Comparison of ENCODE assay signal across 1 cellular context in genomic region chr1:38059632-38060286, GRCh38.
TF ChIP-seq lines count a peak whose summit lies in the region.

No MANE protein-coding gene starts in this region.

TF ChIP-seq in H1, 55 proteins besides CTCF, POLR2A, EP300 and RAD21:
- TF ChIP-seq MAFK (IDR thresholded peaks at IDR 0.05; ENCODE audit: low read depth, low read length), result peak; percentile 77
- no peak for TF ChIP-seq RFX5 (IDR thresholded peaks at IDR 0.05; ENCODE audit: borderline replicate concordance, low read depth, low read length)
